ENCODE assay signal across 19 cellular contexts in the genomic region with DNA sequence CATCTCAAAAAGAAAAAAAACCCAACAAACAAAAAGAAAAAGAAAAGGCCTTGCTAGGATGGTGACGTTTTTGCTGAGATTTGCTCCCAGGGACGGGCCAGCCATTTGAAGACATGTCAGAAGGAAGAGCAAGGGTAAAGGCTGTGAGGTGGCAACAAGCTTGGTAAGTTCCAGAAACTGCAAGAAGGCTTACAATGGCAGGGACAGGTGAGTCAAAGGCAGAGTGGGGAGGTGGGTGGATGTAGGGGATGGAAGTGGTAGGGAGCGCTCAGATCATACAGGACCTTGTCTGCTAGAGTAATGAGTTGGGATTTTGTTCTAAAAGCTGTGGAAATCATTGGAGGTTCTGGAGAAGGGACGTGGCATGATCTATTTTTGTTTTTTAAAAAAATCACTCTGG. TPM values are rescaled to one million over a fixed set of nuclear protein-coding genes. Genes with fewer than 3 reads are reported as not detected.
DNase-seq lines count a peak whose midpoint lies in the region; ATAC-seq and TF ChIP-seq lines count a peak whose summit lies in the region.
"Had no signal": no experiment of that assay in that cellular context is flagged by ENCODE, and none has a peak within 500 bp of the region (broad histone marks: within the 10 kb centered on the region; RNA-seq: fewer than 3 reads in every experiment).

No MANE protein-coding gene starts in this region.

- H3K27ac ChIP-seq in right atrium auricular region, result peak overlapping the region; percentile 54 to 60
- H3K27ac ChIP-seq in right cardiac atrium (ENCODE audit: low read length), result no peak overlapping the region
- H3K27ac ChIP-seq in OCI-LY1 (ENCODE audit: low read depth, low read length, poor library complexity, severe bottlenecking), result peak overlapping the region; percentile 20
- no peak overlapping the region for H3K27ac ChIP-seq in brain microvascular endothelial cell
- H3K27ac ChIP-seq: breast epithelium, GM23248, sigmoid colon, tibial nerve had no signal

- peaks cover 19 to 25% of the 10 kb centered on the region in 2 donors for H3K36me3 Mint-ChIP-seq in activated naive CD4-positive, alpha-beta T cell treated with anti-CD3 and anti-CD28 coated beads, Interleukin-2, amount 50 U/mL, for 72 hours
- peaks cover 51% of the 10 kb centered on the region for H3K36me3 Mint-ChIP-seq in stimulated activated effector memory CD8-positive, alpha-beta T cell treated with anti-CD3 and anti-CD28 coated beads, Interleukin-12 subunit alpha, Interleukin-12 subunit beta, amount 100 ng/mL, for 72 hours

- no peak overlapping the region for H3K4me3 ChIP-seq in right atrium auricular region
- H3K4me3 ChIP-seq in right cardiac atrium (ENCODE audit: low read length), result no peak overlapping the region
- H3K4me3 ChIP-seq in OCI-LY1 (ENCODE audit: low read depth, low read length, poor library complexity, severe bottlenecking), result no peak overlapping the region
- no peak overlapping the region for H3K4me3 ChIP-seq in brain microvascular endothelial cell (ENCODE audit: low read depth, low read length)
- H3K4me3 ChIP-seq: breast epithelium, GM23248, sigmoid colon, tibial nerve had no signal

- ATAC-seq in right cardiac atrium, result no peak
- no peak for ATAC-seq in activated naive CD4-positive, alpha-beta T cell treated with anti-CD3 and anti-CD28 coated beads, Interleukin-2, amount 50 U/mL, for 72 hours
- no peak for ATAC-seq in stimulated activated effector memory CD8-positive, alpha-beta T cell treated with anti-CD3 and anti-CD28 coated beads, Interleukin-12 subunit alpha, Interleukin-12 subunit beta, amount 100 ng/mL, for 72 hours
- ATAC-seq: HepG2 had no signal

- TF ChIP-seq CTCF in right atrium auricular region (IDR thresholded peaks at IDR 0.05) (no peak), OCI-LY1 (IDR thresholded peaks at IDR 0.05; ENCODE audit: low read length) (no peak), brain microvascular endothelial cell (IDR thresholded peaks at IDR 0.05; ENCODE audit: low read depth, low read length, missing control alignments) (no peak)

- peaks cover 63% of the 10 kb centered on the region for H3K4me1 Mint-ChIP-seq in stimulated activated effector memory CD8-positive, alpha-beta T cell treated with anti-CD3 and anti-CD28 coated beads, Interleukin-12 subunit alpha, Interleukin-12 subunit beta, amount 100 ng/mL, for 72 hours

- H3F3A ChIP-seq in OCI-LY1 (ENCODE audit: insufficient read depth, low read length), result no peaks in the 10 kb centered on the region

- H3K4me3 Mint-ChIP-seq in stimulated activated effector memory CD8-positive, alpha-beta T cell treated with anti-CD3 and anti-CD28 coated beads, Interleukin-12 subunit alpha, Interleukin-12 subunit beta, amount 100 ng/mL, for 72 hours, result peak overlapping the region; percentile 23
- H3K4me3 Mint-ChIP-seq: activated CD4-positive, alpha-beta T cell treated with anti-CD3 and anti-CD28 coated beads, Interleukin-2, amount 10 ng/mL, durations not matched to agents 7 days and 5 days had no signal

- H3K4me2 ChIP-seq in OCI-LY1 (ENCODE audit: low read length), result no peak overlapping the region

- 86% methylated on average over 4 of the region's 4 CpGs for WGBS in right cardiac atrium

- no peaks in the 10 kb centered on the region for H3K79me2 ChIP-seq in OCI-LY1 (ENCODE audit: insufficient read depth, low read length)

- no peaks in the 10 kb centered on the region for H3K9me2 ChIP-seq in OCI-LY1 (ENCODE audit: low read depth, low read length)

- H3K9me3 Mint-ChIP-seq in activated naive CD4-positive, alpha-beta T cell treated with anti-CD3 and anti-CD28 coated beads, Interleukin-2, amount 50 U/mL, for 72 hours, result no peaks in the 10 kb centered on the region
- no peaks in the 10 kb centered on the region for H3K9me3 Mint-ChIP-seq in stimulated activated effector memory CD8-positive, alpha-beta T cell treated with anti-CD3 and anti-CD28 coated beads, Interleukin-12 subunit alpha, Interleukin-12 subunit beta, amount 100 ng/mL, for 72 hours
- H3K9me3 Mint-ChIP-seq: activated CD4-positive, alpha-beta T cell treated with anti-CD3 and anti-CD28 coated beads, Interleukin-2, amount 10 ng/mL, durations not matched to agents 7 days and 5 days had no signal

- H3K27me3 ChIP-seq in right atrium auricular region, result no peaks in the 10 kb centered on the region
- H3K27me3 ChIP-seq in right cardiac atrium (ENCODE audit: control insufficient read depth, insufficient read depth), result no peaks in the 10 kb centered on the region
- H3K27me3 ChIP-seq in OCI-LY1 (ENCODE audit: insufficient read depth, low read length), result no peaks in the 10 kb centered on the region
- H3K27me3 ChIP-seq in brain microvascular endothelial cell (replicated peaks), result no peaks in the 10 kb centered on the region
- H3K27me3 ChIP-seq: breast epithelium, sigmoid colon, tibial nerve had no signal

- intact Hi-C loops in right cardiac atrium (cut with DNase I), result no loop called here

- no peak overlapping the region for H2AFZ ChIP-seq in OCI-LY1 (ENCODE audit: low read length)
- H2AFZ ChIP-seq: GM23248 had no signal

- H3K36me3 ChIP-seq in right atrium auricular region, result no peaks in the 10 kb centered on the region
- H3K36me3 ChIP-seq in OCI-LY1 (ENCODE audit: insufficient read depth, low read length), result no peaks in the 10 kb centered on the region
- H3K36me3 ChIP-seq in brain microvascular endothelial cell (replicated peaks), result no peaks in the 10 kb centered on the region
- H3K36me3 ChIP-seq: breast epithelium, sigmoid colon had no signal

- H3K9me3 ChIP-seq in right atrium auricular region (no peaks in the 10 kb centered on the region), right cardiac atrium (ENCODE audit: control insufficient read depth, low read length) (no peaks in the 10 kb centered on the region), OCI-LY1 (ENCODE audit: low read length) (no peaks in the 10 kb centered on the region)
- H3K9me3 ChIP-seq: breast epithelium, sigmoid colon, tibial nerve had no signal

- DNase-seq in right atrium auricular region (ENCODE audit: low spot score) (no peak), right cardiac atrium (no peak), NCI-H187 (lab: John Stamatoyannopoulos, UW) (no peak), COLO829 (ENCODE audit: low spot score) (no peak), brain microvascular endothelial cell (no peak)
- DNase-seq in activated naive CD4-positive, alpha-beta T cell treated with anti-CD3 and anti-CD28 coated beads, Interleukin-2, amount 50 U/mL, for 72 hours (ENCODE audit: low spot score in 2 of 2), result no peak
- no peak for DNase-seq in stimulated activated effector memory CD8-positive, alpha-beta T cell treated with anti-CD3 and anti-CD28 coated beads, Interleukin-12 subunit alpha, Interleukin-12 subunit beta, amount 100 ng/mL, for 72 hours (ENCODE audit: low spot score in 2 of 2)
- DNase-seq: activated CD4-positive, alpha-beta T cell treated with anti-CD3 and anti-CD28 coated beads, Interleukin-2, amount 10 ng/mL, durations not matched to agents 7 days and 5 days; activated gamma-delta T cell treated with Interleukin-2 at 50 U/mL for 16 hours; AML-193; GM23248; MM.1S; NCI-H1930; sigmoid colon; T-helper 9 cell had no signal

- H3K9ac ChIP-seq in OCI-LY1 (ENCODE audit: low read length), result no peak overlapping the region
- H3K9ac ChIP-seq: GM23248 had no signal

- in situ Hi-C loops in brain microvascular endothelial cell (cut with HindIII; ENCODE audit: low pct_ligation_motif_present, low sequenced_read_pairs), result no loop called here

- H3K4me1 ChIP-seq in right atrium auricular region, result peaks cover 0 to 36% of the 10 kb centered on the region in 2 donors
- H3K4me1 ChIP-seq in right cardiac atrium (ENCODE audit: control insufficient read depth, insufficient read depth, low read length), result no peaks in the 10 kb centered on the region
- peaks cover 57% of the 10 kb centered on the region for H3K4me1 ChIP-seq in OCI-LY1 (ENCODE audit: insufficient read depth, low read length, severe bottlenecking)
- H3K4me1 ChIP-seq: breast epithelium had no signal

- no peaks in the 10 kb centered on the region for H4K20me1 ChIP-seq in OCI-LY1 (ENCODE audit: insufficient read depth, low read length)

- H3K27ac Mint-ChIP-seq in activated naive CD4-positive, alpha-beta T cell treated with anti-CD3 and anti-CD28 coated beads, Interleukin-2, amount 50 U/mL, for 72 hours, result peak overlapping the region; percentile 18 to 65
- H3K27ac Mint-ChIP-seq in stimulated activated effector memory CD8-positive, alpha-beta T cell treated with anti-CD3 and anti-CD28 coated beads, Interleukin-12 subunit alpha, Interleukin-12 subunit beta, amount 100 ng/mL, for 72 hours, result peak overlapping the region; percentile 57
- H3K27ac Mint-ChIP-seq: activated CD4-positive, alpha-beta T cell treated with anti-CD3 and anti-CD28 coated beads, Interleukin-2, amount 10 ng/mL, durations not matched to agents 7 days and 5 days had no signal

RNA-seq across cellular contexts. Expression of a gene that starts 4.3 kb away (rescaled TPM):
- total RNA-seq in right atrium auricular region (10 to 100 TPM; 10.7 to 16.4 TPM), right cardiac atrium (10 to 100 TPM; 13.0 to 21.1 (median 14.0) TPM)
- polyA plus RNA-seq in right cardiac atrium, result 5.2 TPM
- 10 to 100 TPM; 21.9 to 37.8 TPM for total RNA-seq in activated naive CD4-positive, alpha-beta T cell treated with anti-CD3 and anti-CD28 coated beads, Interleukin-2, amount 50 U/mL, for 72 hours

Comparison
In these comparisons a context has a peak if more than half of its experiments do, and no peak if none do; other contexts are left out.
1. H3K27ac ChIP-seq: peak in right atrium auricular region (2 of 2) and OCI-LY1 (single experiment); none in right cardiac atrium (single experiment) and brain microvascular endothelial cell (single experiment).